In genomic region chr19:10653732-10654609, GRCh38 we compare ENCODE assay signal across 8 cellular contexts.
DNase-seq lines count a peak whose midpoint lies in the region; ATAC-seq lines count a peak whose summit lies in the region.

ILF3 (plus strand) TSS chr19:10654346; CDS start chr19:10670606, 16,260 bp downstream.

- peak; percentile 98 to 100 (median 99) for DNase-seq in C1 segment of cervical spinal cord (lab: John Stamatoyannopoulos, UW)
- peak; percentile 96 for DNase-seq in NCI-H748 treated with DMSO at 0.1 percent for 48 hours (lab: John Stamatoyannopoulos, UW)
- peak; percentile 98 to 100 for DNase-seq in activated CD4-positive, alpha-beta T cell treated with anti-CD3 and anti-CD28 coated beads, Interleukin-2, amount 50 U/mL, for 24 hours (ENCODE audit: low read depth in 1 of 2, low spot score in 1 of 2)
- peak; percentile 100 for DNase-seq in dedifferentiated amniotic fluid mesenchymal stem cell (ENCODE audit: extremely low spot score)
- DNase-seq in left kidney (ENCODE audit: low read depth, low spot score), result peak; percentile 100
- DNase-seq in stimulated activated CD4-positive, alpha-beta T cell treated with anti-CD3 and anti-CD28 coated beads, Interleukin-2, amount 100 ng/mL, for 24 hours, result peak; percentile 98 to 99

- ATAC-seq in GM19372 (IDR thresholded peaks at IDR 0.05; ENCODE audit: low read depth, unreplicated experiment), result peak; percentile 75
- peak; percentile 56 for ATAC-seq in HG03558 (IDR thresholded peaks at IDR 0.05; ENCODE audit: extremely low read depth, unreplicated experiment)

Comparison
In these comparisons a context has a peak if more than half of its experiments do, and no peak if none do; other contexts are left out.
1. Peak in every context shown above with its lines: DNase-seq and ATAC-seq.